In genomic region chr4:8271821-8272220, GRCh38 we compare ENCODE assay signal across 17 cellular contexts. TPM values are rescaled to one million over a fixed set of nuclear protein-coding genes. Genes with fewer than 3 reads are reported as not detected.
DNase-seq lines count a peak whose midpoint lies in the region; ATAC-seq and TF ChIP-seq lines count a peak whose summit lies in the region.
"Had no signal": no experiment of that assay in that cellular context is flagged by ENCODE, and none has a peak within 500 bp of the region (broad histone marks: within the 10 kb centered on the region; RNA-seq: fewer than 3 reads in every experiment).

No MANE protein-coding gene starts in this region.

- TF ChIP-seq CTCF in left ventricle myocardium inferior (IDR thresholded peaks at IDR 0.05; ENCODE audit: borderline replicate concordance) = no peak
- TF ChIP-seq CTCF in neural progenitor cell (IDR thresholded peaks at IDR 0.05) = no peak

- H3K27ac ChIP-seq in left ventricle myocardium inferior (replicated peaks) = peak overlapping the region; percentile 86
- no peak overlapping the region for H3K27ac ChIP-seq in neural progenitor cell
- peak overlapping the region; percentile 84 for H3K27ac ChIP-seq in stomach smooth muscle (ENCODE audit: low read length)
- H3K27ac ChIP-seq in GM23248 = no peak overlapping the region
- H3K27ac ChIP-seq: PC-9 had no signal

- H3K4me1 Mint-ChIP-seq in neural progenitor cell = peaks cover 46% of the 10 kb centered on the region

- H2AFZ ChIP-seq in neural progenitor cell (replicated peaks) (no peak overlapping the region), GM23248 (no peak overlapping the region)
- H2AFZ ChIP-seq: PC-9 had no signal

- H3K9ac ChIP-seq in adipocyte (ENCODE audit: low read length) = no peak overlapping the region
- H3K9ac ChIP-seq in neural progenitor cell = no peak overlapping the region
- no peak overlapping the region for H3K9ac ChIP-seq in stomach smooth muscle (ENCODE audit: low read length in 2 of 2)
- H3K9ac ChIP-seq in GM23248 = no peak overlapping the region

- H3K27ac Mint-ChIP-seq in neural progenitor cell = peak overlapping the region; percentile 60
- H3K27ac Mint-ChIP-seq: CD4-positive, alpha-beta T cell had no signal

- H3K9me2 ChIP-seq in GM23248 (ENCODE audit: insufficient read depth) = no peaks in the 10 kb centered on the region

- in situ Hi-C loops in GM23248 (cut with MboI) = no loop called here

- H3K27me3 Mint-ChIP-seq in neural progenitor cell (ENCODE audit: insufficient read depth, low read depth) = peaks cover 43% of the 10 kb centered on the region

- H3K9me3 Mint-ChIP-seq in neural progenitor cell = peaks cover 2% of the 10 kb centered on the region
- H3K9me3 Mint-ChIP-seq: CD4-positive, alpha-beta T cell had no signal

- H3F3A ChIP-seq in neural progenitor cell (ENCODE audit: low read depth) = peaks cover 7% of the 10 kb centered on the region
- H3F3A ChIP-seq in GM23248 (ENCODE audit: insufficient read depth) = 0 out of 2 replicates have a peak, but pooled peaks cover 7% of the 10 kb centered on the region

- ATAC-seq in HG03565 (IDR thresholded peaks at IDR 0.05; ENCODE audit: unreplicated experiment) = no peak

- WGBS in GM23248 (ENCODE audit: low coverage in 1 of 2, low lambda C conversion rate in 2 of 2, missing lambda C conversion rate in 2 of 2), 2 experiments = 81 to 84% methylated on average over 10 of the region's 10 CpGs

- H3K4me1 ChIP-seq in adipocyte (ENCODE audit: control insufficient read depth, insufficient read depth, low read length) = peaks cover 69% of the 10 kb centered on the region
- H3K4me1 ChIP-seq in left ventricle myocardium inferior = peaks cover 94% of the 10 kb centered on the region
- peaks cover 12% of the 10 kb centered on the region for H3K4me1 ChIP-seq in neural progenitor cell
- H3K4me1 ChIP-seq in stomach smooth muscle (ENCODE audit: control insufficient read depth, insufficient read depth, low read length) = peaks cover 84% of the 10 kb centered on the region
- peaks cover 20% of the 10 kb centered on the region for H3K4me1 ChIP-seq in GM23248 (ENCODE audit: insufficient read depth)

- no peaks in the 10 kb centered on the region for H3K36me3 ChIP-seq in adipocyte (ENCODE audit: control insufficient read depth, insufficient read depth, low read length, severe bottlenecking)
- H3K36me3 ChIP-seq in left ventricle myocardium inferior = no peaks in the 10 kb centered on the region
- H3K36me3 ChIP-seq in neural progenitor cell = no peaks in the 10 kb centered on the region
- H3K36me3 ChIP-seq in stomach smooth muscle (ENCODE audit: control insufficient read depth in 2 of 2, insufficient read depth in 2 of 2, low read length in 2 of 2) = no peaks in the 10 kb centered on the region
- no peaks in the 10 kb centered on the region for H3K36me3 ChIP-seq in GM23248 (ENCODE audit: low read depth)

- H3K36me3 Mint-ChIP-seq in neural progenitor cell = no peaks in the 10 kb centered on the region

- intact Hi-C loops in left ventricle myocardium inferior (cut with micrococcal nuclease) = no loop called here

- H3K4me3 ChIP-seq in adipocyte (ENCODE audit: low read length) (peak overlapping the region; percentile 80), left ventricle myocardium inferior (peak overlapping the region; percentile 78), neural progenitor cell (no peak overlapping the region), stomach smooth muscle (ENCODE audit: low read length in 2 of 2) (peak overlapping the region in 1 of 2 donors; percentile 74), GM23248 (no peak overlapping the region)
- H3K4me3 ChIP-seq: PC-9 had no signal

- no peak overlapping the region for H3K4me2 ChIP-seq in neural progenitor cell
- H3K4me2 ChIP-seq in GM23248 (ENCODE audit: unreplicated experiment) = no peak overlapping the region
- H3K4me2 ChIP-seq: PC-9 had no signal

- DNase-seq in adipocyte (ENCODE audit: low read depth) (no peak), left ventricle myocardium inferior (no peak), neural progenitor cell (ENCODE audit: low spot score) (no peak), DMS79 (lab: John Stamatoyannopoulos, UW) (no peak), GM23248 (no peak)
- DNase-seq: AML-193; CD4-positive, alpha-beta T cell; DND-41; GF-D8; GOT3; KG1; NCI-H1092 treated with DMSO at 0.1 percent for 48 hours; NCI-H1694 treated with DMSO at 0.1 percent for 48 hours; NCI-H446; PC-9 had no signal

- H3K79me2 ChIP-seq in neural progenitor cell (ENCODE audit: low read depth) = no peaks in the 10 kb centered on the region
- no peaks in the 10 kb centered on the region for H3K79me2 ChIP-seq in GM23248 (ENCODE audit: insufficient read depth)

- H3K4me3 Mint-ChIP-seq in neural progenitor cell = peak overlapping the region; percentile 52
- H3K4me3 Mint-ChIP-seq: CD4-positive, alpha-beta T cell had no signal

- H3K9me3 ChIP-seq in adipocyte (ENCODE audit: control insufficient read depth, low read length) (no peaks in the 10 kb centered on the region), left ventricle myocardium inferior (replicated peaks) (no peaks in the 10 kb centered on the region), neural progenitor cell (ENCODE audit: low read depth) (no peaks in the 10 kb centered on the region), stomach smooth muscle (ENCODE audit: control insufficient read depth in 2 of 2, low read length in 2 of 2) (no peaks in the 10 kb centered on the region), GM23248 (ENCODE audit: low read depth) (no peaks in the 10 kb centered on the region)

- H4K20me1 ChIP-seq in neural progenitor cell (ENCODE audit: low read depth) (no peaks in the 10 kb centered on the region), GM23248 (ENCODE audit: insufficient read depth) (no peaks in the 10 kb centered on the region)

- no peaks in the 10 kb centered on the region for H3K27me3 ChIP-seq in adipocyte (replicated peaks; ENCODE audit: control insufficient read depth, insufficient read depth, low read length)
- no peaks in the 10 kb centered on the region for H3K27me3 ChIP-seq in left ventricle myocardium inferior (ENCODE audit: low read depth)
- peaks cover 38% of the 10 kb centered on the region for H3K27me3 ChIP-seq in neural progenitor cell
- no peaks in the 10 kb centered on the region for H3K27me3 ChIP-seq in stomach smooth muscle (ENCODE audit: control insufficient read depth in 1 of 2, insufficient read depth in 2 of 2, low read length in 2 of 2)
- peaks cover 8% of the 10 kb centered on the region; the same call in 1 of the 2 replicates for H3K27me3 ChIP-seq in GM23248 (replicated peaks; ENCODE audit: insufficient read depth)

RNA-seq across cellular contexts. Expression of gene HTRA3, which starts 2.3 kb away (rescaled TPM):
- 119 TPM for total RNA-seq in left ventricle myocardium inferior
- total RNA-seq in neural progenitor cell (ENCODE audit: low replicate concordance) = 1.6 and 2.3 TPM in 2 replicates
- total RNA-seq in GM23248 (2014; rRNA removed; shearing (Covaris generic)) = 3.2 and 5.9 TPM in 2 replicates
- polyA plus RNA-seq in GM23248 (2016; fragmentation: Nextera tagmentation; extraction: Ambion mirVana) = 5.2 and 5.7 TPM in 2 replicates
- total RNA-seq: CD4-positive, alpha-beta T cell had no signal

Comparison
In these comparisons a context has a peak if more than half of its experiments do, and no peak if none do; other contexts are left out.
1. H3K4me3 ChIP-seq: peak in adipocyte (single experiment) and left ventricle myocardium inferior (single experiment); none in neural progenitor cell (single experiment) and GM23248 (single experiment).
2. H3K27ac ChIP-seq: peak in left ventricle myocardium inferior (single experiment) and stomach smooth muscle (single experiment); none in neural progenitor cell (single experiment) and GM23248 (single experiment).
3. RNA of gene HTRA3, which starts 2.3 kb away (total RNA-seq): 119 TPM in left ventricle myocardium inferior (single experiment); 3.2 to 5.9 TPM in GM23248 and 1.6 to 2.3 TPM in neural progenitor cell; every median in the first group is over 10 times any median in the second.